Comparison of ENCODE assay signal across 30 cellular contexts in genomic region chr6:44676246-44676790, GRCh38.
A peak's percentile ranks its signal among the peaks of the same experiment; 100 is the strongest.
DNase-seq lines count a peak whose midpoint lies in the region; ATAC-seq and TF ChIP-seq lines count a peak whose summit lies in the region.
"Had no signal": no experiment of that assay in that cellular context is flagged by ENCODE, and none has a peak within 500 bp of the region (broad histone marks: within the 10 kb centered on the region; RNA-seq: fewer than 3 reads in every experiment).

No MANE protein-coding gene starts in this region.

- H2AFZ ChIP-seq in H9 (ENCODE audit: low read length), result no peak overlapping the region
- H2AFZ ChIP-seq in trophoblast cell (ENCODE audit: insufficient read depth, low read length, poor library complexity), result no peak overlapping the region
- no peak overlapping the region for H2AFZ ChIP-seq in osteoblast (ENCODE audit: low read length)

- no peak overlapping the region for H3K4ac ChIP-seq in H9 (ENCODE audit: low read depth, low read length)
- no peak overlapping the region for H3K4ac ChIP-seq in trophoblast cell (ENCODE audit: low read depth, low read length)

- H4K20me1 ChIP-seq in H9 (ENCODE audit: control insufficient read depth, insufficient read depth, insufficient read length) (no peaks in the 10 kb centered on the region), osteoblast (ENCODE audit: insufficient read depth, low read length) (no peaks in the 10 kb centered on the region)

- CTCF ChIA-PET in activated CD8-positive, alpha-beta T cell treated with anti-CD3 and anti-CD28 coated beads, Interleukin-2, amount 10 ng/mL, durations not matched to agents 7 days and 5 days (lab: Charles Lee), result interaction anchor here (0.8 kb wide), 2 partner anchors 9 to 21 kb away, joined by 3 read pairs; no protein-coding TSS in a partner anchor
- CTCF ChIA-PET in activated CD8-positive, alpha-beta T cell treated with anti-CD3 and anti-CD28 coated beads for 36 hours (lab: Charles Lee), result interaction anchor here (3.4 kb wide), 1 partner anchor 21 kb away, joined by 11 read pairs; no protein-coding TSS in a partner anchor

- H3T11ph ChIP-seq in H9 (ENCODE audit: low read length), result no peak overlapping the region

- H3K4me3 Mint-ChIP-seq in activated CD8-positive, alpha-beta T cell treated with anti-CD3 and anti-CD28 coated beads, Interleukin-2, amount 10 ng/mL, durations not matched to agents 7 days and 5 days, result no peak overlapping the region
- H3K4me3 Mint-ChIP-seq in activated CD8-positive, alpha-beta T cell treated with anti-CD3 and anti-CD28 coated beads for 36 hours, result no peak overlapping the region
- no peak overlapping the region for H3K4me3 Mint-ChIP-seq in H9
- H3K4me3 Mint-ChIP-seq in activated T-helper 17 cell treated with anti-CD3 and anti-CD28 coated beads, Interleukin-2, amount 50 U/mL, for 72 hours, result no peak overlapping the region
- H3K4me3 Mint-ChIP-seq: B cell; CD8-positive, alpha-beta memory T cell; IgD-negative memory B cell; stimulated activated memory B cell treated with anti-CD40 and anti-IgM and Interleukin-4, amounts not matched to agents 10 μg/mL and 1 μg/mL and 100 μg/mL, for 72 hours had no signal

- no peaks in the 10 kb centered on the region for H3K23me2 ChIP-seq in H9 (ENCODE audit: insufficient read length, low read depth, low read length, poor library complexity, severe bottlenecking)

- POLR2A ChIA-PET in activated CD8-positive, alpha-beta T cell treated with anti-CD3 and anti-CD28 coated beads, Interleukin-2, amount 10 ng/mL, durations not matched to agents 7 days and 5 days (lab: Charles Lee), result no interaction called here
- POLR2A ChIA-PET in activated CD8-positive, alpha-beta T cell treated with anti-CD3 and anti-CD28 coated beads for 36 hours (lab: Charles Lee), result interaction anchor here (0.7 kb wide), 1 partner anchor 1127 kb away, joined by 3 read pairs; no protein-coding TSS in a partner anchor

- ATAC-seq in activated CD8-positive, alpha-beta T cell treated with anti-CD3 and anti-CD28 coated beads, Interleukin-2, amount 10 ng/mL, durations not matched to agents 7 days and 5 days, result no peak
- ATAC-seq in activated CD8-positive, alpha-beta T cell treated with anti-CD3 and anti-CD28 coated beads for 36 hours, result no peak
- ATAC-seq in activated T-helper 17 cell treated with anti-CD3 and anti-CD28 coated beads, Interleukin-2, amount 50 U/mL, for 72 hours (replicated peaks), result peak; percentile 28
- ATAC-seq: heart right ventricle; left ventricle myocardium superior; psoas muscle; stimulated activated memory B cell treated with anti-CD40 and anti-IgM and Interleukin-4, amounts not matched to agents 10 μg/mL and 1 μg/mL and 100 μg/mL, for 72 hours had no signal

- H3K4me3 ChIP-seq in trophoblast cell (ENCODE audit: low read depth, low read length) (no peak overlapping the region), osteoblast (ENCODE audit: insufficient read depth, low read length) (no peak overlapping the region)
- H3K4me3 ChIP-seq: esophagus muscularis mucosa, heart right ventricle, Peyer's patch, psoas muscle, upper lobe of left lung had no signal

- H2AK5ac ChIP-seq in H9 (ENCODE audit: insufficient read length, low read length) (no peak overlapping the region), trophoblast cell (ENCODE audit: low read length) (peak overlapping the region; percentile 49)

- intact Hi-C loops in activated CD8-positive, alpha-beta T cell treated with anti-CD3 and anti-CD28 coated beads for 36 hours (cut with micrococcal nuclease), result no loop called here

- H3K79me2 ChIP-seq in H9 (ENCODE audit: insufficient read depth, low read length) (no peaks in the 10 kb centered on the region), trophoblast cell (ENCODE audit: control insufficient read depth, insufficient read depth, low read length, poor library complexity) (no peaks in the 10 kb centered on the region), osteoblast (ENCODE audit: insufficient read depth, low read length) (no peaks in the 10 kb centered on the region)

- no peaks in the 10 kb centered on the region for H3K9me3 ChIP-seq in H9 (ENCODE audit: control insufficient read depth, low read depth, low read length)
- no peaks in the 10 kb centered on the region for H3K9me3 ChIP-seq in trophoblast cell (ENCODE audit: insufficient read depth, low read depth, low read length)
- H3K9me3 ChIP-seq in osteoblast (ENCODE audit: low read depth, low read length), result no peaks in the 10 kb centered on the region
- H3K9me3 ChIP-seq: esophagus muscularis mucosa, heart right ventricle, neutrophil, Peyer's patch, psoas muscle, upper lobe of left lung had no signal

- H2BK5ac ChIP-seq in H9 (ENCODE audit: insufficient read length, low read length), result no peak overlapping the region
- no peak overlapping the region for H2BK5ac ChIP-seq in trophoblast cell (ENCODE audit: low read depth, low read length, poor library complexity)

- H2BK120ac ChIP-seq in H9 (ENCODE audit: low read depth, low read length, poor library complexity, severe bottlenecking), result no peak overlapping the region
- peak overlapping the region; percentile 9 for H2BK120ac ChIP-seq in trophoblast cell (ENCODE audit: insufficient read depth, low read length, poor library complexity)

- no CpG with 5 or more reads among the region's 8 CpGs for WGBS in H9 (ENCODE audit: extremely low coverage, insufficient read length, low lambda C conversion rate)
- WGBS in trophoblast cell (ENCODE audit: extremely low coverage, insufficient coverage, insufficient read length), result no CpG with 5 or more reads among the region's 8 CpGs

- no peak overlapping the region for H3K23ac ChIP-seq in H9 (ENCODE audit: insufficient read length, low read depth, low read length)
- no peak overlapping the region for H3K23ac ChIP-seq in trophoblast cell (ENCODE audit: low read length)

- DNase-seq in activated CD8-positive, alpha-beta T cell treated with anti-CD3 and anti-CD28 coated beads, Interleukin-2, amount 10 ng/mL, durations not matched to agents 7 days and 5 days, result peak; percentile 5
- DNase-seq in activated CD8-positive, alpha-beta T cell treated with anti-CD3 and anti-CD28 coated beads for 36 hours, result no peak
- peak; percentile 11 for DNase-seq in H9
- DNase-seq in trophoblast cell, result no peak
- DNase-seq in NCI-H1436 treated with DMSO at 0.1 percent for 48 hours (lab: John Stamatoyannopoulos, UW), result no peak
- no peak for DNase-seq in osteoblast (ENCODE audit: insufficient read length, low spot score, missing footprints)
- no peak for DNase-seq in activated CD4-positive, alpha-beta T cell treated with anti-CD3 and anti-CD28 coated beads for 1 hour
- DNase-seq: ACHN; activated CD4-positive, alpha-beta T cell treated with anti-CD3 and anti-CD28 coated beads for 48 hours; activated T-cell treated with anti-CD3 and anti-CD28 coated beads, Interleukin-2, amount 50 U/mL, for 48 hours; CD8-positive, alpha-beta memory T cell; foreskin fibroblast; heart right ventricle; kidney; left ventricle myocardium superior; NCI-H1048; NCI-H1694 treated with DMSO at 0.1 percent for 48 hours; Peyer's patch; psoas muscle; SHP77 treated with DMSO at 0.1 percent for 48 hours; substantia nigra; T1000; upper lobe of left lung had no signal

- H3K56ac ChIP-seq in H9 (ENCODE audit: insufficient read length, low read depth, low read length), result no peak overlapping the region

- no peak for TF ChIP-seq CTCF in activated CD8-positive, alpha-beta T cell treated with anti-CD3 and anti-CD28 coated beads for 36 hours (IDR thresholded peaks at IDR 0.05)
- TF ChIP-seq CTCF in H9 (conservative IDR thresholded peaks at IDR 0.05) (no peak), osteoblast (IDR thresholded peaks at IDR 0.05; ENCODE audit: extremely low read depth, low read depth, low read length) (no peak)

- peaks cover 3% of the 10 kb centered on the region for H3K27me3 Mint-ChIP-seq in activated CD8-positive, alpha-beta T cell treated with anti-CD3 and anti-CD28 coated beads, Interleukin-2, amount 10 ng/mL, durations not matched to agents 7 days and 5 days (ENCODE audit: low read depth)
- H3K27me3 Mint-ChIP-seq in activated CD8-positive, alpha-beta T cell treated with anti-CD3 and anti-CD28 coated beads for 36 hours, result peaks cover 4% of the 10 kb centered on the region
- no peaks in the 10 kb centered on the region; the same call in 1 of the 2 replicates for H3K27me3 Mint-ChIP-seq in H9 (ENCODE audit: low read depth)
- no peaks in the 10 kb centered on the region for H3K27me3 Mint-ChIP-seq in activated T-helper 17 cell treated with anti-CD3 and anti-CD28 coated beads, Interleukin-2, amount 50 U/mL, for 72 hours

- no peaks in the 10 kb centered on the region for H3K4me1 Mint-ChIP-seq in activated CD8-positive, alpha-beta T cell treated with anti-CD3 and anti-CD28 coated beads, Interleukin-2, amount 10 ng/mL, durations not matched to agents 7 days and 5 days (ENCODE audit: low read depth)
- peaks cover 2% of the 10 kb centered on the region for H3K4me1 Mint-ChIP-seq in activated CD8-positive, alpha-beta T cell treated with anti-CD3 and anti-CD28 coated beads for 36 hours (ENCODE audit: low read depth)
- peaks cover 30 to 33% of the 10 kb centered on the region in 2 experiments for H3K4me1 Mint-ChIP-seq in H9
- H3K4me1 Mint-ChIP-seq in activated T-helper 17 cell treated with anti-CD3 and anti-CD28 coated beads, Interleukin-2, amount 50 U/mL, for 72 hours, result peaks cover 5% of the 10 kb centered on the region
- H3K4me1 Mint-ChIP-seq: B cell; CD8-positive, alpha-beta memory T cell; IgD-negative memory B cell; stimulated activated memory B cell treated with anti-CD40 and anti-IgM and Interleukin-4, amounts not matched to agents 10 μg/mL and 1 μg/mL and 100 μg/mL, for 72 hours had no signal

- H3K14ac ChIP-seq in H9 (ENCODE audit: insufficient read depth, low read length) (no peak overlapping the region), trophoblast cell (ENCODE audit: low read length) (peak overlapping the region; percentile 33)

- no peak overlapping the region for H2BK20ac ChIP-seq in H9 (ENCODE audit: low read depth, low read length, poor library complexity, severe bottlenecking)

- no peak overlapping the region for H3K4me2 ChIP-seq in H9 (ENCODE audit: insufficient read depth, insufficient read length, low read length)
- no peak overlapping the region for H3K4me2 ChIP-seq in trophoblast cell (ENCODE audit: low read length)
- H3K4me2 ChIP-seq in osteoblast (ENCODE audit: insufficient read depth, low read length), result no peak overlapping the region

- H4K91ac ChIP-seq in H9 (ENCODE audit: insufficient read length, low read depth, low read length) (no peak overlapping the region), trophoblast cell (ENCODE audit: low read depth, low read length) (peak overlapping the region; percentile 32)

- H3K27ac Mint-ChIP-seq in activated CD8-positive, alpha-beta T cell treated with anti-CD3 and anti-CD28 coated beads, Interleukin-2, amount 10 ng/mL, durations not matched to agents 7 days and 5 days, result no peak overlapping the region
- no peak overlapping the region for H3K27ac Mint-ChIP-seq in activated CD8-positive, alpha-beta T cell treated with anti-CD3 and anti-CD28 coated beads for 36 hours
- H3K27ac Mint-ChIP-seq in H9, result no peak overlapping the region
- no peak overlapping the region for H3K27ac Mint-ChIP-seq in activated T-helper 17 cell treated with anti-CD3 and anti-CD28 coated beads, Interleukin-2, amount 50 U/mL, for 72 hours
- H3K27ac Mint-ChIP-seq: B cell; stimulated activated memory B cell treated with anti-CD40 and anti-IgM and Interleukin-4, amounts not matched to agents 10 μg/mL and 1 μg/mL and 100 μg/mL, for 72 hours had no signal

- H3K27ac ChIP-seq in H9 (ENCODE audit: insufficient read length, low read depth, low read length) (no peak overlapping the region), trophoblast cell (ENCODE audit: low read depth, low read length) (no peak overlapping the region), osteoblast (ENCODE audit: low read depth, low read length) (no peak overlapping the region)
- H3K27ac ChIP-seq: esophagus muscularis mucosa, heart right ventricle, neutrophil, Peyer's patch, psoas muscle, upper lobe of left lung, VCaP had no signal

- H3K18ac ChIP-seq in H9 (ENCODE audit: insufficient read length, low read depth, low read length), result no peak overlapping the region
- peak overlapping the region; percentile 18 for H3K18ac ChIP-seq in trophoblast cell (ENCODE audit: low read length)

- no peak overlapping the region for H2BK12ac ChIP-seq in H9 (ENCODE audit: insufficient read length, low read depth, low read length)
- H2BK12ac ChIP-seq in trophoblast cell (ENCODE audit: low read length), result peak overlapping the region; percentile 42

- no peak overlapping the region for H2BK15ac ChIP-seq in H9 (ENCODE audit: low read depth, low read length)

- no peak overlapping the region for H4K8ac ChIP-seq in H9 (replicated peaks; ENCODE audit: insufficient read length, low read depth, low read length)
- no peak overlapping the region for H4K8ac ChIP-seq in trophoblast cell (ENCODE audit: low read depth, low read length)

- H3K9ac ChIP-seq in H9 (ENCODE audit: extremely low read depth, insufficient read length, low read length), result no peak overlapping the region
- H3K9ac ChIP-seq in trophoblast cell (ENCODE audit: low read length), result no peak overlapping the region

- H3K79me1 ChIP-seq in H9 (ENCODE audit: insufficient read depth, low read depth, low read length, poor library complexity, severe bottlenecking) (no peaks in the 10 kb centered on the region), trophoblast cell (ENCODE audit: low read length) (peaks cover 18% of the 10 kb centered on the region)

- H3K27me3 ChIP-seq in H9 (ENCODE audit: insufficient read depth, low read length) (no peaks in the 10 kb centered on the region), trophoblast cell (ENCODE audit: insufficient read depth, low read length) (no peaks in the 10 kb centered on the region), osteoblast (ENCODE audit: insufficient read depth, low read length) (no peaks in the 10 kb centered on the region)
- H3K27me3 ChIP-seq: Peyer's patch, upper lobe of left lung had no signal

- H3K36me3 ChIP-seq in trophoblast cell (ENCODE audit: control insufficient read depth in 1 of 2, insufficient read depth in 2 of 2, low read length in 2 of 2) (no peaks in the 10 kb centered on the region), osteoblast (ENCODE audit: insufficient read depth, low read length) (no peaks in the 10 kb centered on the region)
- H3K36me3 ChIP-seq: esophagus muscularis mucosa, heart right ventricle, neutrophil, Peyer's patch, upper lobe of left lung had no signal

- H3K4me1 ChIP-seq in H9 (ENCODE audit: insufficient read depth, low read length) (peaks cover 4% of the 10 kb centered on the region; the same call in 1 of the 2 replicates), trophoblast cell (ENCODE audit: control insufficient read depth in 1 of 2, insufficient read depth in 2 of 2, low read length in 2 of 2) (peaks cover 25 to 33% of the 10 kb centered on the region in 2 experiments), osteoblast (ENCODE audit: insufficient read depth, low read length) (peaks cover 2% of the 10 kb centered on the region)
- H3K4me1 ChIP-seq: esophagus muscularis mucosa, heart right ventricle, Peyer's patch, psoas muscle, upper lobe of left lung had no signal

- H3K9me3 Mint-ChIP-seq in activated CD8-positive, alpha-beta T cell treated with anti-CD3 and anti-CD28 coated beads, Interleukin-2, amount 10 ng/mL, durations not matched to agents 7 days and 5 days (ENCODE audit: insufficient read depth), result no peaks in the 10 kb centered on the region
- no peaks in the 10 kb centered on the region for H3K9me3 Mint-ChIP-seq in activated CD8-positive, alpha-beta T cell treated with anti-CD3 and anti-CD28 coated beads for 36 hours
- H3K9me3 Mint-ChIP-seq in H9, result no peaks in the 10 kb centered on the region; a peak in 1 of 5 replicates
- no peaks in the 10 kb centered on the region for H3K9me3 Mint-ChIP-seq in activated T-helper 17 cell treated with anti-CD3 and anti-CD28 coated beads, Interleukin-2, amount 50 U/mL, for 72 hours
- H3K9me3 Mint-ChIP-seq: stimulated activated memory B cell treated with anti-CD40 and anti-IgM and Interleukin-4, amounts not matched to agents 10 μg/mL and 1 μg/mL and 100 μg/mL, for 72 hours had no signal

- H4K12ac ChIP-seq in trophoblast cell (ENCODE audit: low read depth, low read length), result no peak overlapping the region

- H4K5ac ChIP-seq in H9 (ENCODE audit: insufficient read length, low read depth, low read length), result no peak overlapping the region

- H3K36me3 Mint-ChIP-seq in activated CD8-positive, alpha-beta T cell treated with anti-CD3 and anti-CD28 coated beads, Interleukin-2, amount 10 ng/mL, durations not matched to agents 7 days and 5 days (ENCODE audit: low read depth), result no peaks in the 10 kb centered on the region
- H3K36me3 Mint-ChIP-seq in activated CD8-positive, alpha-beta T cell treated with anti-CD3 and anti-CD28 coated beads for 36 hours (ENCODE audit: low read depth), result no peaks in the 10 kb centered on the region
- H3K36me3 Mint-ChIP-seq in H9 (ENCODE audit: insufficient read depth in 1 of 3, low read depth in 3 of 3), result no peaks in the 10 kb centered on the region; a peak in 1 of 7 replicates
- H3K36me3 Mint-ChIP-seq in activated T-helper 17 cell treated with anti-CD3 and anti-CD28 coated beads, Interleukin-2, amount 50 U/mL, for 72 hours (ENCODE audit: low read depth), result no peaks in the 10 kb centered on the region
- H3K36me3 Mint-ChIP-seq: CD8-positive, alpha-beta memory T cell; IgD-negative memory B cell; stimulated activated memory B cell treated with anti-CD40 and anti-IgM and Interleukin-4, amounts not matched to agents 10 μg/mL and 1 μg/mL and 100 μg/mL, for 72 hours had no signal

Comparison
In these comparisons a context has a peak if more than half of its experiments do, and no peak if none do; other contexts are left out.
1. DNase-seq: peak in activated CD8-positive, alpha-beta T cell treated with anti-CD3 and anti-CD28 coated beads, Interleukin-2, amount 10 ng/mL, durations not matched to agents 7 days and 5 days (single experiment) and H9 (single experiment); none in activated CD8-positive, alpha-beta T cell treated with anti-CD3 and anti-CD28 coated beads for 36 hours (single experiment), trophoblast cell (0 of 2), NCI-H1436 treated with DMSO at 0.1 percent for 48 hours (single experiment), osteoblast (single experiment) and activated CD4-positive, alpha-beta T cell treated with anti-CD3 and anti-CD28 coated beads for 1 hour (single experiment).